Comparison of ENCODE assay signal across 24 cellular contexts in the genomic region with DNA sequence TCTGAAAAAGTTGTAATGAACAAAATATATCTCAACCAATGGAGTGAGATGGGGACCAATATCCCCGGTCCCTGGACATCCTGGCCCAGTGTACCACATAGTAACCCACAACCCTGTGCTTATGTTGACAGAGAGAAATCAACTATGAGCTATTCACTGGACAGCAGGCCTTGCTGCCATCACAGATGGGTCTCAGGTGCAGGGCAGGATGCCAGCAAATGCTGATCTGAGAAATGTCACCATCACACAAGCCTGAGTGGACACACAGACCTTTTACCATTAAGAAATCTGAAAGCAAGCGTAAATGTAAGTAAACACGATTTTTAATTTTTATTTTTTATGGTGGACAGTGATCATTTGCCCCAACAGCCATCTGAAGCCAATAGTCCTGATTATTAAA.
"Had no signal": no experiment of that assay in that cellular context is flagged by ENCODE, and none has a peak within 500 bp of the region (broad histone marks: within the 10 kb centered on the region; RNA-seq: fewer than 3 reads in every experiment).

No MANE protein-coding gene starts in this region.

- H3K27ac ChIP-seq: neural progenitor cell, ovary, parathyroid adenoma, psoas muscle, right lobe of liver, sigmoid colon, stomach, thoracic aorta, thyroid gland, tibial nerve, upper lobe of right lung, uterus had no signal

- H3K27me3 ChIP-seq: neural progenitor cell, ovary, right lobe of liver, sigmoid colon, stomach, thyroid gland, tibial nerve, upper lobe of right lung, uterus had no signal

- DNase-seq: natural killer cell; occipital lobe; ovary; posterior cingulate gyrus; psoas muscle; right cardiac atrium; right lobe of liver; sigmoid colon; small intestine; stimulated activated CD4-positive, alpha-beta T cell treated with anti-CD3 and anti-CD28 coated beads, Interleukin-15, amount 100 ng/mL, for 24 hours; stimulated activated CD4-positive, alpha-beta T cell treated with anti-CD3 and anti-CD28 coated beads, Interleukin-2, amount 100 ng/mL, for 24 hours; stimulated activated CD4-positive, alpha-beta T cell treated with anti-CD3 and anti-CD28 coated beads, Interleukin-2, amount 100 ng/mL, for 48 hours; stimulated activated CD4-positive, alpha-beta T cell treated with anti-CD3 and anti-CD28 coated beads, Interleukin-4, amount 100 ng/mL, for 24 hours; stimulated activated naive B cell treated with anti-CD40 and anti-IgM and Interleukin-4, amounts not matched to agents 10 μg/mL and 1 μg/mL and 100 μg/mL, for 72 hours; stimulated activated naive CD4-positive, alpha-beta T cell treated with Interleukin-2 at 50 U/mL for 16 hours; stomach; thyroid gland; upper lobe of right lung; uterus had no signal

- H3K4me1 ChIP-seq: parathyroid adenoma, psoas muscle, right lobe of liver, sigmoid colon, stomach, thyroid gland, tibial nerve, upper lobe of right lung, uterus had no signal

- H3K36me3 ChIP-seq: neural progenitor cell, ovary, upper lobe of right lung, uterus had no signal

- ATAC-seq: natural killer cell; psoas muscle; right cardiac atrium; right lobe of liver; stimulated activated effector memory CD8-positive, alpha-beta T cell treated with anti-CD3 and anti-CD28 coated beads, Interleukin-12 subunit alpha, Interleukin-12 subunit beta, amount 100 ng/mL, for 72 hours; stimulated activated naive B cell treated with anti-CD40 and anti-IgM and Interleukin-4, amounts not matched to agents 10 μg/mL and 1 μg/mL and 100 μg/mL, for 72 hours; upper lobe of right lung had no signal

- H3K4me3 ChIP-seq: neural progenitor cell, ovary, psoas muscle, right lobe of liver, sigmoid colon, stomach, thoracic aorta, thyroid gland, tibial nerve, upper lobe of right lung, uterus had no signal

- H3K9me3 ChIP-seq: ovary, psoas muscle, right lobe of liver, sigmoid colon, stomach, thoracic aorta, thyroid gland, upper lobe of right lung, uterus had no signal
